Comparison of ENCODE assay signal across 8 cellular contexts in the genomic region with DNA sequence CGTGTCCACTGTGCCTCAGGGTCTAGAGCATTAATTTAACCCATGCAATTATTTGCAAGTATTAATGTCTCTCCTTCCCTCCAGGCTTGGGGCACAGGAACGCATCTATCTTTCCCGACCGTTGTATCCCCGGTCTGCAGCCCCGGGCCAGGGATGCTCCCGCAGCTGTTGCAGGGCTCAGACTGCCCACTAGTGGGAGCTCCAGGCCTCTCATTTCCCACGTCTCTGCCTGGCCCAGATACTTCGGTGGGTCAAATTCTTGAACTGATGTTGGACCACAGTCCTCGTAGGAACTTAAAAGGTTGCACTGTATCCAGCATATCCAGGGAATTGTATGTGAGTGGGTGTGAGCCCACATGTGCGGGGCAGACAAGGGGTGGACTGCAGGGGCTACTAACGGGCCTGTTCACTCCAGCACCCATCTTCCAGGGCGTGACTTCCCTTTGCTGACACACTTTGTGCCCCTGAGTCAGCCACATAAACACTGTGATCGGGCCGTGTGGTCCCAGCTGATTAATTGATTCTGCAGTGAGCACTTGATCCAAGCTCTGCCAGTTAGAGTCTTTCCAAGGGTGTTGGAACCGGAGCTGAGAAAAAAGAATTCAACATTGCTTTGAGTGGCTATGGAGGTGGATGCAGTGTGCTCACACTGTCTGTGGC.
DNase-seq lines count a peak whose midpoint lies in the region; FAIRE-seq and TF ChIP-seq lines count a peak whose summit lies in the region.

No MANE protein-coding gene starts in this region.

- DNase-seq in COLO668 (lab: John Stamatoyannopoulos, UW; ENCODE audit: unreplicated experiment) (peak; percentile 26), HuH-7 (ENCODE audit: low spot score) (peak; percentile 84), WERI-Rb-1 (peak; percentile 63), retinal pigment epithelial cell (ENCODE audit: low read depth) (no peak), 8988T (no peak), GM12891 (ENCODE audit: insufficient read length, low spot score) (no peak), NCI-H2107 (lab: John Stamatoyannopoulos, UW) (no peak)
- DNase-seq in effector CD4-positive, alpha-beta T cell, result peak; percentile 14

- peak; percentile 93 for TF ChIP-seq CTCF in WERI-Rb-1 (IDR thresholded peaks at IDR 0.05; ENCODE audit: low read depth, low read length)
- TF ChIP-seq CTCF in retinal pigment epithelial cell (conservative IDR thresholded peaks at IDR 0.05; ENCODE audit: low read depth, low read length), result peak; percentile 37

- no peak overlapping the region for H3K27ac ChIP-seq in WERI-Rb-1

- FAIRE-seq in GM12891 (lab: Jason Lieb, UNC), result no peak

- no peaks in the 10 kb centered on the region for H3K9me3 ChIP-seq in WERI-Rb-1 (ENCODE audit: severe bottlenecking)

- no peaks in the 10 kb centered on the region for H3K27me3 ChIP-seq in WERI-Rb-1 (ENCODE audit: insufficient read depth, low read depth, severe bottlenecking)

- no peak for TF ChIP-seq POLR2A in GM12891 (IDR thresholded peaks at IDR 0.05; ENCODE audit: low read depth, low read length)

- no peaks in the 10 kb centered on the region for H3K36me3 ChIP-seq in WERI-Rb-1

- H3K4me3 ChIP-seq in WERI-Rb-1 (ENCODE audit: low read depth, low read length), result no peak overlapping the region
- H3K4me3 ChIP-seq in retinal pigment epithelial cell (ENCODE audit: low read length), result no peak overlapping the region

TF ChIP-seq in GM12891, 5 proteins besides CTCF, POLR2A, EP300 and RAD21:
- TF ChIP-seq SPI1 (IDR thresholded peaks at IDR 0.05; ENCODE audit: low read depth, low read length) (no peak), PAX5 (IDR thresholded peaks at IDR 0.05; ENCODE audit: insufficient read depth, low read length, severe bottlenecking) (no peak), POLR2AphosphoS5 (IDR thresholded peaks at IDR 0.05; ENCODE audit: low read depth, low read length) (no peak), POU2F2 (IDR thresholded peaks at IDR 0.05; ENCODE audit: low read depth, low read length) (no peak), TAF1 (IDR thresholded peaks at IDR 0.05; ENCODE audit: low read depth, low read length) (no peak)
TF ChIP-seq in GM12891: peak in this region for 0.

Comparison
In these comparisons a context has a peak if more than half of its experiments do, and no peak if none do; other contexts are left out.
1. DNase-seq: peak in COLO668 (single experiment), HuH-7 (single experiment), WERI-Rb-1 (single experiment) and effector CD4-positive, alpha-beta T cell (single experiment); none in retinal pigment epithelial cell (single experiment), 8988T (single experiment), GM12891 (single experiment) and NCI-H2107 (single experiment).